20 cellular contexts compared by ENCODE assay signal in the genomic region with DNA sequence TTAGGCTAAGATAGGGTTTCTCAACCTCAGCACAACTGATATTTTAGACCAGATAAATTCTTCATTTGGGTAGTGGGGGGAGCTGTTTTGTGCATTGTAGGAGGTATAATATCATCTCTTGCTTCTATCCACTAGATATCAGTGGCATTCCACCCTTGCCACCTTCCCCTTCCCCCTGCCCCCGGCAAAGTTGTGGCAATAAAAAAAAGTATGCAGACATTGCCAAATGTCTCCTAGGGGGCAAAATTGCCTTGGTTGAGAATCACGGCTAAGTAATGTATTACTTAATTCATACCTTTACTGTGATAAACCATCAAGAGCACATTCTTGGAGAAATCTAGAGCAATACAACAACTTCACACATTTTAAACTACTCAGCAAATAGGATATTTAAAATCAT. TPM values are rescaled to one million over a fixed set of nuclear protein-coding genes. Genes with fewer than 3 reads are reported as not detected.
DNase-seq lines count a peak whose midpoint lies in the region; ATAC-seq, FAIRE-seq and TF ChIP-seq lines count a peak whose summit lies in the region.
"Had no signal": no experiment of that assay in that cellular context is flagged by ENCODE, and none has a peak within 500 bp of the region (broad histone marks: within the 10 kb centered on the region; RNA-seq: fewer than 3 reads in every experiment).

No MANE protein-coding gene starts in this region.

- no peak overlapping the region for H2AFZ ChIP-seq in astrocyte (ENCODE audit: low read depth, low read length)

- no peaks in the 10 kb centered on the region for H3K27me3 ChIP-seq in astrocyte (ENCODE audit: insufficient read depth, low read length)
- H3K27me3 ChIP-seq in body of pancreas, result no peaks in the 10 kb centered on the region
- H3K27me3 ChIP-seq: BE2C had no signal

- H3K27ac Mint-ChIP-seq in astrocyte (ENCODE audit: unreplicated experiment), result no peak overlapping the region
- H3K27ac Mint-ChIP-seq: CD8-positive, alpha-beta T cell; HFFc6 had no signal

- DNase-seq in EH (ENCODE audit: low read depth) (peak; percentile 43), M059J (ENCODE audit: low read depth) (peak; percentile 18), astrocyte (ENCODE audit: low read depth) (no peak), cerebellar cortex (ENCODE audit: low spot score) (no peak), body of pancreas (no peak)
- DNase-seq: BE2C; CD8-positive, alpha-beta T cell; COR-L47; DMS153; DMS79 treated with DMSO at 0.1 percent for 48 hours; HFFc6 had no signal

- no peak overlapping the region for H3K4me3 Mint-ChIP-seq in astrocyte (ENCODE audit: unreplicated experiment)
- H3K4me3 Mint-ChIP-seq: CD8-positive, alpha-beta T cell; HFFc6 had no signal

- peaks cover 84% of the 10 kb centered on the region for H3K79me2 ChIP-seq in astrocyte (ENCODE audit: insufficient read depth, low read length)

- H3K4me1 ChIP-seq in astrocyte (ENCODE audit: insufficient read depth, low read length) (no peaks in the 10 kb centered on the region), body of pancreas (peaks cover 38% of the 10 kb centered on the region)
- H3K4me1 ChIP-seq: A549, BE2C had no signal

- no peaks in the 10 kb centered on the region for H3K9me3 Mint-ChIP-seq in astrocyte (ENCODE audit: unreplicated experiment)
- H3K9me3 Mint-ChIP-seq: CD8-positive, alpha-beta T cell; HFFc6 had no signal

- no peaks in the 10 kb centered on the region for H3K9me3 ChIP-seq in astrocyte (ENCODE audit: insufficient read depth, low read depth, low read length)
- H3K9me3 ChIP-seq in body of pancreas, result no peaks in the 10 kb centered on the region
- H3K9me3 ChIP-seq: A549, BE2C, HAP-1 had no signal

- TF ChIP-seq POLR2A in body of pancreas (IDR thresholded peaks at IDR 0.05), result no peak

- H3K27me3 Mint-ChIP-seq in astrocyte (ENCODE audit: low read depth, unreplicated experiment), result no peaks in the 10 kb centered on the region

- H3K4me1 Mint-ChIP-seq in astrocyte (ENCODE audit: low read depth, unreplicated experiment), result peaks cover 4% of the 10 kb centered on the region

- H3K36me3 Mint-ChIP-seq in astrocyte (ENCODE audit: low read depth, unreplicated experiment), result no peaks in the 10 kb centered on the region
- H3K36me3 Mint-ChIP-seq: CD8-positive, alpha-beta T cell had no signal

- H3K9ac ChIP-seq in astrocyte (ENCODE audit: low read length), result no peak overlapping the region

- TF ChIP-seq CTCF in astrocyte (IDR thresholded peaks at IDR 0.05; ENCODE audit: insufficient read depth, low read depth, low read length), result no peak
- TF ChIP-seq CTCF in body of pancreas (IDR thresholded peaks at IDR 0.05), result no peak

- H4K20me1 ChIP-seq in astrocyte (ENCODE audit: insufficient read depth, low read length), result peaks cover 75% of the 10 kb centered on the region

- H3K4me2 ChIP-seq in astrocyte (ENCODE audit: low read length), result no peak overlapping the region
- H3K4me2 ChIP-seq: A549 had no signal

- H3K4me3 ChIP-seq in astrocyte (ENCODE audit: insufficient read depth, low read depth, low read length) (no peak overlapping the region), body of pancreas (no peak overlapping the region)
- H3K4me3 ChIP-seq: A549, GM12878, HAP-1, K562 had no signal

- H3K27ac ChIP-seq in astrocyte (ENCODE audit: low read depth, low read length) (no peak overlapping the region), body of pancreas (no peak overlapping the region)
- H3K27ac ChIP-seq: A549, C4-2B had no signal

- intact Hi-C loops in body of pancreas (cut with DNase I), result no loop called here

- no peak for ATAC-seq in HG02938 (IDR thresholded peaks at IDR 0.05; ENCODE audit: unreplicated experiment)
- ATAC-seq in body of pancreas, result no peak
- ATAC-seq: A549; CD8-positive, alpha-beta T cell; GM12878; K562 had no signal

- WGBS in body of pancreas, 2 donors, result 60 to 70% methylated on average over 2 of the region's 2 CpGs

- H3K36me3 ChIP-seq in astrocyte (ENCODE audit: insufficient read depth, low read length), result no peaks in the 10 kb centered on the region
- H3K36me3 ChIP-seq in body of pancreas (replicated peaks in 1 of 2; ENCODE audit: insufficient read depth in 1 of 2, low read depth in 2 of 2), result no peaks in the 10 kb centered on the region
- H3K36me3 ChIP-seq: BE2C, HAP-1 had no signal

- FAIRE-seq in astrocyte (lab: Jason Lieb, UNC), result peak; percentile 5
- FAIRE-seq: A549, D721Med, GM12878, GM18507, H1, K562 had no signal

RNA-seq across cellular contexts. Expression of a gene that starts 51.4 kb away (rescaled TPM):
- 12.9 and 18.5 TPM in 2 replicates for total RNA-seq in M059J (2014; rRNA removed; shearing (Covaris generic))
- total RNA-seq in astrocyte (42.9 and 48.5 TPM in 2 replicates), body of pancreas (10 to 100 TPM; 20.4 to 33.2 TPM)

Comparison
In these comparisons a context has a peak if more than half of its experiments do, and no peak if none do; other contexts are left out.
1. DNase-seq: peak in EH (single experiment) and M059J (single experiment); none in astrocyte (single experiment), cerebellar cortex (single experiment) and body of pancreas (0 of 4).